ENCODE assay signal across 16 cellular contexts in genomic region chr11:75719639-75720239, GRCh38. TPM values are rescaled to one million over a fixed set of nuclear protein-coding genes. Genes with fewer than 3 reads are reported as not detected.
"Had no signal": no experiment of that assay in that cellular context is flagged by ENCODE, and none has a peak within 500 bp of the region (broad histone marks: within the 10 kb centered on the region; RNA-seq: fewer than 3 reads in every experiment).

No MANE protein-coding gene starts in this region.

- H3K27me3 Mint-ChIP-seq: effector memory CD8-positive, alpha-beta T cell had no signal

- H3K4me1 ChIP-seq: SJCRH30, tibial nerve had no signal

- H3K9me3 ChIP-seq: gastrocnemius medialis, heart right ventricle, SJCRH30, tibial nerve had no signal

- H3K4me3 Mint-ChIP-seq: activated CD8-positive, alpha-beta T cell treated with anti-CD3 and anti-CD28 coated beads, Interleukin-2, amount 10 ng/mL, durations not matched to agents 7 days and 5 days; activated naive CD4-positive, alpha-beta T cell treated with anti-CD3 and anti-CD28 coated beads, Interleukin-2, amount 10 ng/mL, durations not matched to agents 7 days and 5 days; effector memory CD8-positive, alpha-beta T cell; nephron progenitor cell had no signal

- H3K27me3 ChIP-seq: gastrocnemius medialis, heart right ventricle, SJCRH30, tibial nerve had no signal

- H3K27ac ChIP-seq: epithelial cell of prostate, gastrocnemius medialis, SJCRH30 had no signal

- DNase-seq: activated CD8-positive, alpha-beta T cell treated with anti-CD3 and anti-CD28 coated beads, Interleukin-2, amount 10 ng/mL, durations not matched to agents 7 days and 5 days; activated naive CD4-positive, alpha-beta T cell treated with anti-CD3 and anti-CD28 coated beads, Interleukin-2, amount 10 ng/mL, durations not matched to agents 7 days and 5 days; caudate nucleus; cortex of kidney; effector memory CD8-positive, alpha-beta T cell; gastrocnemius medialis; heart right ventricle; nephron progenitor cell; retina; SJCRH30 had no signal

- H3K36me3 Mint-ChIP-seq: activated naive CD4-positive, alpha-beta T cell treated with anti-CD3 and anti-CD28 coated beads, Interleukin-2, amount 10 ng/mL, durations not matched to agents 7 days and 5 days had no signal

- H3K4me3 ChIP-seq: gastrocnemius medialis, heart right ventricle, SJCRH30, tibial nerve had no signal

- H3K9me3 Mint-ChIP-seq: activated naive CD4-positive, alpha-beta T cell treated with anti-CD3 and anti-CD28 coated beads, Interleukin-2, amount 10 ng/mL, durations not matched to agents 7 days and 5 days; effector memory CD8-positive, alpha-beta T cell; nephron progenitor cell had no signal

- H3K36me3 ChIP-seq: gastrocnemius medialis, heart right ventricle, SJCRH30, tibial nerve had no signal

- H3K27ac Mint-ChIP-seq: activated CD8-positive, alpha-beta T cell treated with anti-CD3 and anti-CD28 coated beads, Interleukin-2, amount 10 ng/mL, durations not matched to agents 7 days and 5 days; activated naive CD4-positive, alpha-beta T cell treated with anti-CD3 and anti-CD28 coated beads, Interleukin-2, amount 10 ng/mL, durations not matched to agents 7 days and 5 days had no signal

RNA-seq across cellular contexts. Expression of gene MOGAT2, which starts 2.1 kb away (rescaled TPM):
- total RNA-seq: activated CD8-positive, alpha-beta T cell treated with anti-CD3 and anti-CD28 coated beads, Interleukin-2, amount 10 ng/mL, durations not matched to agents 7 days and 5 days; lung microvascular endothelial cell; osteocyte; SJCRH30; T-helper 2 cell treated with Interferon-gamma antibody and Interleukin-4, amounts not matched to agents 100 ng/mL and 5 ng/mL, for 36 hours; tibial nerve had no signal
- polyA plus RNA-seq: heart right ventricle, keratinocyte had no signal

RNA-seq across cellular contexts. Expression of gene MAP6, which starts 50.9 kb away (rescaled TPM):
- total RNA-seq: activated CD8-positive, alpha-beta T cell treated with anti-CD3 and anti-CD28 coated beads, Interleukin-2, amount 10 ng/mL, durations not matched to agents 7 days and 5 days had no signal
